In the genomic region with DNA sequence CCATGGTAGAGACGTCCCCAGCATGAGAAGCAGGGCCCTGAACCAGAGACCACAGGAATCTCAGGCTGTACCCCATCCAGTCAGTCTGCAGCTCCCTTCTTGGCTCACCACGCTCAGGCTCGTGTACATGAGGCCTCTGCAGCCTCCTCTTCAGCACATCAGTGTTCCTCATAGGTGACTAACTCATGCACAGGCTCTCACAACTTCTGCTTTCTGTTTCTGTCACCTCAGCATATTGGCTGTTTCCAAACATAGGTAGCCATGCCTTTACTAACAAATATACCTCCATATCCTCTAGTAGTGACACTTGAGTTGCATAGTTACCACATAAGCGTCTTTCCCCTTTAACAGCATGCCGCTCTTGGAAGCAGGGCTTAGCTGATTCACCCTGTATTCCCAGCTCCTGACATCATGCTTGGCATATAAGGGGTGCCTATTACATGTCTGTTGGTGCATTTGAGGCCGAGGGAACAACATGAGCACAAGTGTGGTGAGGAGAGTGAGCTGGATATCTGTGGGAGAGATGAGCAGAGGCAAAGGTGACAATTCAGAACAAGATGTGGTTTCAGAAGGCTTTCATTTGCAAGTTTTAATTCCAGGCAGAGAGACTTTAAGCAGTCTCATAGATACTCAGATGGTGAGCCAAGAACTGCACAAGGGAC, we compare ENCODE assay signal across 1 cellular context.
TF ChIP-seq lines count a peak whose summit lies in the region.

No MANE protein-coding gene starts in this region.

TF ChIP-seq in liver, 16 proteins besides CTCF, POLR2A, EP300 and RAD21 (continued from another document):
- TF ChIP-seq, protein P1, sequence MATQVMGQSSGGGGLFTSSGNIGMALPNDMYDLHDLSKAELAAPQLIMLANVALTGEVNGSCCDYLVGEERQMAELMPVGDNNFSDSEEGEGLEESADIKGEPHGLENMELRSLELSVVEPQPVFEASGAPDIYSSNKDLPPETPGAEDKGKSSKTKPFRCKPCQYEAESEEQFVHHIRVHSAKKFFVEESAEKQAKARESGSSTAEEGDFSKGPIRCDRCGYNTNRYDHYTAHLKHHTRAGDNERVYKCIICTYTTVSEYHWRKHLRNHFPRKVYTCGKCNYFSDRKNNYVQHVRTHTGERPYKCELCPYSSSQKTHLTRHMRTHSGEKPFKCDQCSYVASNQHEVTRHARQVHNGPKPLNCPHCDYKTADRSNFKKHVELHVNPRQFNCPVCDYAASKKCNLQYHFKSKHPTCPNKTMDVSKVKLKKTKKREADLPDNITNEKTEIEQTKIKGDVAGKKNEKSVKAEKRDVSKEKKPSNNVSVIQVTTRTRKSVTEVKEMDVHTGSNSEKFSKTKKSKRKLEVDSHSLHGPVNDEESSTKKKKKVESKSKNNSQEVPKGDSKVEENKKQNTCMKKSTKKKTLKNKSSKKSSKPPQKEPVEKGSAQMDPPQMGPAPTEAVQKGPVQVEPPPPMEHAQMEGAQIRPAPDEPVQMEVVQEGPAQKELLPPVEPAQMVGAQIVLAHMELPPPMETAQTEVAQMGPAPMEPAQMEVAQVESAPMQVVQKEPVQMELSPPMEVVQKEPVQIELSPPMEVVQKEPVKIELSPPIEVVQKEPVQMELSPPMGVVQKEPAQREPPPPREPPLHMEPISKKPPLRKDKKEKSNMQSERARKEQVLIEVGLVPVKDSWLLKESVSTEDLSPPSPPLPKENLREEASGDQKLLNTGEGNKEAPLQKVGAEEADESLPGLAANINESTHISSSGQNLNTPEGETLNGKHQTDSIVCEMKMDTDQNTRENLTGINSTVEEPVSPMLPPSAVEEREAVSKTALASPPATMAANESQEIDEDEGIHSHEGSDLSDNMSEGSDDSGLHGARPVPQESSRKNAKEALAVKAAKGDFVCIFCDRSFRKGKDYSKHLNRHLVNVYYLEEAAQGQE (IDR thresholded peaks at IDR 0.05), result no peak
- TF ChIP-seq NR2F2 (IDR thresholded peaks at IDR 0.05) (no peak), HNF4A (conservative IDR thresholded peaks at IDR 0.05) (no peak), YY1 (IDR thresholded peaks at IDR 0.05) (no peak)
